ENCODE assay signal across 20 cellular contexts in the genomic region with DNA sequence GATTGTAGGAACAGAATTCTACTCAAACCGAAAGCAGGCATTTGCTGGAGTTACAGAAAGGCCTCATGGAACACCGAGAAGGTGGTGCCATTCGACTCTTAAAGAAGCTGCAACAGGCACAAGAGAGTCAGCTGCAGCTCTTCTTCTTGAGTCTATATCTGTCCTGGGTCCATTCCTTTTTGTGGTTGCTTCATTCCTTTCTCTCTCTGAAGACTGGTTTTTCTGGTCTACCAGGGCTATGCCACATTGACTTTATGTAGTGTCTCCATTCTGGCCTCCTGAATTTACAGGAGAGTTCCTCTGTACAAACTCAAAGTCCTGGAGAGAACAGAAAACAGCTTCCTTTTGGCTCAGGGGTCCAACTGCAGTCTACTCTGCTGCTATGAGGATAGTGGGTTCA.
"Had no signal": no experiment of that assay in that cellular context is flagged by ENCODE, and none has a peak within 500 bp of the region (broad histone marks: within the 10 kb centered on the region; RNA-seq: fewer than 3 reads in every experiment).

No MANE protein-coding gene starts in this region.

- ATAC-seq: activated T-cell treated with anti-CD3 and anti-CD28 coated beads, Interleukin-2, amount 50 U/mL, for 72 hours; heart left ventricle; left lobe of liver; naive thymus-derived CD8-positive, alpha-beta T cell; stimulated activated effector memory CD8-positive, alpha-beta T cell treated with anti-CD3 and anti-CD28 coated beads, Interleukin-12 subunit alpha, Interleukin-12 subunit beta, amount 100 ng/mL, for 72 hours; T-helper 17 cell had no signal

- H3K27ac Mint-ChIP-seq: activated B cell treated with CpG ODN at 0.5 μM for 24 hours; activated naive CD8-positive, alpha-beta T cell treated with anti-CD3 and anti-CD28 coated beads for 36 hours; activated T-cell treated with anti-CD3 and anti-CD28 coated beads, Interleukin-2, amount 50 U/mL, for 72 hours; brain; naive thymus-derived CD8-positive, alpha-beta T cell; stimulated activated effector memory CD8-positive, alpha-beta T cell treated with anti-CD3 and anti-CD28 coated beads, Interleukin-12 subunit alpha, Interleukin-12 subunit beta, amount 100 ng/mL, for 72 hours; T-helper 17 cell had no signal

- H3K9me3 ChIP-seq: heart left ventricle, tibial artery had no signal

- H3K4me1 ChIP-seq: heart left ventricle, tibial artery had no signal

- H3K4me3 ChIP-seq: heart left ventricle, tibial artery had no signal

- DNase-seq: activated B cell treated with CpG ODN at 0.5 μM for 24 hours; activated CD4-positive, alpha-beta T cell treated with anti-CD3 and anti-CD28 coated beads for 48 hours; activated CD8-positive, alpha-beta memory T cell treated with anti-CD3 and anti-CD28 coated beads, Interleukin-2, amount 50 U/mL, for 48 hours; activated gamma-delta T cell; activated naive CD8-positive, alpha-beta T cell treated with anti-CD3 and anti-CD28 coated beads for 36 hours; activated T-cell treated with anti-CD3 and anti-CD28 coated beads, Interleukin-2, amount 50 U/mL, for 72 hours; amygdala; cortex of kidney; effector CD4-positive, alpha-beta T cell; heart left ventricle; islet precursor cell; mammary epithelial cell; naive thymus-derived CD8-positive, alpha-beta T cell; T-helper 17 cell; tibial artery had no signal

- H3K4me3 Mint-ChIP-seq: activated B cell treated with CpG ODN at 0.5 μM for 24 hours; activated naive CD8-positive, alpha-beta T cell treated with anti-CD3 and anti-CD28 coated beads for 36 hours; activated T-cell treated with anti-CD3 and anti-CD28 coated beads, Interleukin-2, amount 50 U/mL, for 72 hours; brain; central memory CD8-positive, alpha-beta T cell; naive thymus-derived CD8-positive, alpha-beta T cell; stimulated activated effector memory CD8-positive, alpha-beta T cell treated with anti-CD3 and anti-CD28 coated beads, Interleukin-12 subunit alpha, Interleukin-12 subunit beta, amount 100 ng/mL, for 72 hours; T-helper 17 cell had no signal

- H3K27ac ChIP-seq: heart left ventricle, tibial artery had no signal

- H3K36me3 ChIP-seq: heart left ventricle, tibial artery had no signal

- H3K36me3 Mint-ChIP-seq: activated naive CD8-positive, alpha-beta T cell treated with anti-CD3 and anti-CD28 coated beads for 36 hours; brain; naive thymus-derived CD8-positive, alpha-beta T cell; stimulated activated effector memory CD8-positive, alpha-beta T cell treated with anti-CD3 and anti-CD28 coated beads, Interleukin-12 subunit alpha, Interleukin-12 subunit beta, amount 100 ng/mL, for 72 hours had no signal

- H3K27me3 ChIP-seq: heart left ventricle, tibial artery had no signal

- H3K27me3 Mint-ChIP-seq: activated B cell treated with CpG ODN at 0.5 μM for 24 hours; activated naive CD8-positive, alpha-beta T cell treated with anti-CD3 and anti-CD28 coated beads for 36 hours; central memory CD8-positive, alpha-beta T cell; T-helper 17 cell had no signal

- H3K4me1 Mint-ChIP-seq: activated B cell treated with CpG ODN at 0.5 μM for 24 hours; activated naive CD8-positive, alpha-beta T cell treated with anti-CD3 and anti-CD28 coated beads for 36 hours; brain; central memory CD8-positive, alpha-beta T cell; naive thymus-derived CD8-positive, alpha-beta T cell; stimulated activated effector memory CD8-positive, alpha-beta T cell treated with anti-CD3 and anti-CD28 coated beads, Interleukin-12 subunit alpha, Interleukin-12 subunit beta, amount 100 ng/mL, for 72 hours; T-helper 17 cell had no signal

- FAIRE-seq: frontal cortex had no signal

- H3K9me3 Mint-ChIP-seq: activated B cell treated with CpG ODN at 0.5 μM for 24 hours; activated naive CD8-positive, alpha-beta T cell treated with anti-CD3 and anti-CD28 coated beads for 36 hours; brain; central memory CD8-positive, alpha-beta T cell had no signal
